Comparison of ENCODE assay signal across 8 cellular contexts in genomic region chr14:77799863-77800730, GRCh38. TPM values are rescaled to one million over a fixed set of nuclear protein-coding genes. Genes with fewer than 3 reads are reported as not detected.
DNase-seq lines count a peak whose midpoint lies in the region; ATAC-seq, FAIRE-seq and TF ChIP-seq lines count a peak whose summit lies in the region.

Gene ADCK1 (plus strand): TSS chr14:77800109. CDS start chr14:77818979, 18,870 bp downstream.

- H3K9me3 Mint-ChIP-seq in progenitor cell of endocrine pancreas (ENCODE audit: low read depth), result no peaks in the 10 kb centered on the region

- H3K36me3 Mint-ChIP-seq in progenitor cell of endocrine pancreas (ENCODE audit: insufficient read depth), result no peaks in the 10 kb centered on the region

- H3K27ac Mint-ChIP-seq in progenitor cell of endocrine pancreas, result peak within 1 kb of the TSS; percentile 93

- peak; percentile 94 for ATAC-seq in HG02763 (IDR thresholded peaks at IDR 0.05; ENCODE audit: unreplicated experiment)
- peak; percentile 95 to 98 (median 96) for ATAC-seq in heart right ventricle

- TF ChIP-seq POLR2A in GM12891 (IDR thresholded peaks at IDR 0.05; ENCODE audit: low read depth, low read length) (0 out of 2 replicates have a peak, but pooled peaks have one; percentile 30), adrenal gland (IDR thresholded peaks at IDR 0.05) (peak; percentile 56 to 81)

- intact Hi-C loops in adrenal gland (cut with DNase I) (no loop called here), heart right ventricle (cut with DNase I) (loop anchor here in 7 of 10 donors (1.0 to 10.0 kb wide), 5 partner anchors 38 to 145 kb away; partner anchors contain the start of gene SNW1 (in 6 of the 7))

- H3K4me3 ChIP-seq in adrenal gland (peak within 1 kb of the TSS in 3 of 4 donors; percentile 64 to 77 (median 64)), heart right ventricle (peak within 1 kb of the TSS; percentile 43 to 95 (median 82))

- peak within 1 kb of the TSS; percentile 85 to 96 (median 92) for H3K27ac ChIP-seq in adrenal gland
- peak within 1 kb of the TSS; percentile 79 to 98 (median 92) for H3K27ac ChIP-seq in heart right ventricle

- TF ChIP-seq CTCF in adrenal gland (IDR thresholded peaks at IDR 0.05) (peak; percentile 16 to 67 (median 52)), heart right ventricle (IDR thresholded peaks at IDR 0.05) (peak in 7 of 9 donors; percentile 23 to 58 (median 43)), progenitor cell of endocrine pancreas (IDR thresholded peaks at IDR 0.05; ENCODE audit: unreplicated experiment) (peak; percentile 54)

- H3K27me3 ChIP-seq in adrenal gland, result no peaks in the 10 kb centered on the region
- no peaks in the 10 kb centered on the region for H3K27me3 ChIP-seq in heart right ventricle

- peak; percentile 87 for FAIRE-seq in GM12891 (lab: Jason Lieb, UNC)

- no peaks in the 10 kb centered on the region for H3K36me3 ChIP-seq in adrenal gland (replicated peaks in 1 of 2)
- no peaks in the 10 kb centered on the region for H3K36me3 ChIP-seq in heart right ventricle

- peak within 1 kb of the TSS; percentile 84 for H3K4me3 Mint-ChIP-seq in progenitor cell of endocrine pancreas (ENCODE audit: low read depth)

- WGBS in adrenal gland, 4 donors, result 0 to 1% (median 0%) methylated on average over 6 to 66 of the region's 66 CpGs
- 0% methylated on average over 64 to 66 of the region's 66 CpGs for WGBS in heart right ventricle, 2 donors

- H3K9me3 ChIP-seq in adrenal gland (replicated peaks in 1 of 3) (no peaks in the 10 kb centered on the region), heart right ventricle (no peaks in the 10 kb centered on the region)

- H3K4me1 ChIP-seq in adrenal gland (replicated peaks in 1 of 2), result peaks cover 0 to 12% of the 10 kb centered on the region in 2 donors
- peaks cover 0 to 30% (median 8%) of the 10 kb centered on the region in 9 donors for H3K4me1 ChIP-seq in heart right ventricle

- H3K4me1 Mint-ChIP-seq in progenitor cell of endocrine pancreas (ENCODE audit: low read depth), result peaks cover 10% of the 10 kb centered on the region

- H3K27me3 Mint-ChIP-seq in progenitor cell of endocrine pancreas, result no peaks in the 10 kb centered on the region

- DNase-seq in GM12891 (ENCODE audit: insufficient read length, low spot score), result peak; percentile 80
- DNase-seq in NCI-H1417 (lab: John Stamatoyannopoulos, UW), result peak; percentile 91 to 98 (median 95)
- DNase-seq in SW480 (ENCODE audit: low spot score), result peak; percentile 84
- DNase-seq in adrenal gland, result peak; percentile 94 to 98 (median 97)
- DNase-seq in heart right ventricle, result peak; percentile 90 to 91
- DNase-seq in progenitor cell of endocrine pancreas (ENCODE audit: low spot score, unreplicated experiment), result peak; percentile 63
- DNase-seq in ureter (ENCODE audit: low spot score), result peak; percentile 88

TF ChIP-seq in GM12891, 5 proteins besides CTCF, POLR2A, EP300 and RAD21:
- TF ChIP-seq PAX5 (IDR thresholded peaks at IDR 0.05; ENCODE audit: insufficient read depth, low read length, severe bottlenecking), result no peak
- peak; percentile 25 for TF ChIP-seq TAF1 (IDR thresholded peaks at IDR 0.05; ENCODE audit: low read depth, low read length)
- no peak; the same call in 1 of the 2 replicates for TF ChIP-seq POU2F2 (IDR thresholded peaks at IDR 0.05; ENCODE audit: low read depth, low read length)
- TF ChIP-seq POLR2AphosphoS5 (IDR thresholded peaks at IDR 0.05; ENCODE audit: low read depth, low read length), result 0 out of 2 replicates have a peak, but pooled peaks have one; percentile 53
- no peak for TF ChIP-seq SPI1 (IDR thresholded peaks at IDR 0.05; ENCODE audit: low read depth, low read length)

RNA-seq across cellular contexts. Expression of gene ADCK1, which starts in this region (rescaled TPM):
- polyA plus RNA-seq in GM12891 (2012; ENCODE audit: low read depth, missing spikeins), result 3.8 TPM
- total RNA-seq in adrenal gland, result 10 to 100 TPM in 2 of 8 donors, 1 to 10 TPM in 6; 7.5 to 10.5 (median 9.9) TPM
- polyA plus RNA-seq in adrenal gland, result 10 to 100 TPM in 2 of 3 donors, 1 to 10 TPM in 1; 5.9 to 18.1 (median 10.8) TPM
- total RNA-seq in heart right ventricle, result 1 to 10 TPM; 6.2 to 9.9 (median 7.3) TPM
- 10 to 100 TPM in 1 of 2 donors, 1 to 10 TPM in 1; 7.1 to 33.9 TPM for polyA plus RNA-seq in heart right ventricle
- 8.0 and 11.5 TPM in 2 replicates for total RNA-seq in progenitor cell of endocrine pancreas
- total RNA-seq in ureter, result 14.6 TPM

Comparison
In these comparisons a context has a peak if more than half of its experiments do, and no peak if none do; other contexts are left out.
1. Peak in every context shown above with its lines: DNase-seq, ATAC-seq, H3K4me3 ChIP-seq and H3K27ac ChIP-seq.
2. intact Hi-C loops: an anchor here in heart right ventricle (1.0 to 10.0 kb wide); none called in adrenal gland.